In genomic region chr9:14406463-14406862, GRCh38 we compare ENCODE assay signal across 1 cellular context.
TF ChIP-seq lines count a peak whose summit lies in the region.

No MANE protein-coding gene starts in this region.

TF ChIP-seq in K562, 482 proteins besides CTCF, POLR2A, EP300 and RAD21 (continued from another document):
- TF ChIP-seq SFPQ (IDR thresholded peaks at IDR 0.05; ENCODE audit: low read depth, low read length), result no peak
- TF ChIP-seq ZNF274 (IDR thresholded peaks at IDR 0.05; ENCODE audit: borderline replicate concordance, low read depth, low read length), result no peak
- peak; percentile 52 for TF ChIP-seq TFE3 (CRISPR knock-in tag; IDR thresholded peaks at IDR 0.05)
- no peak for TF ChIP-seq RREB1 (CRISPR knock-in tag; IDR thresholded peaks at IDR 0.05)
- no peak for TF ChIP-seq ZNF407 (IDR thresholded peaks at IDR 0.05; ENCODE audit: low read depth)
- TF ChIP-seq ZNF282 (CRISPR knock-in tag; IDR thresholded peaks at IDR 0.05), result no peak
- TF ChIP-seq TCFL5 (CRISPR knock-in tag; conservative IDR thresholded peaks at IDR 0.05), result no peak
- TF ChIP-seq IFI16 (CRISPR knock-in tag; IDR thresholded peaks at IDR 0.05), result no peak
- no peak for TF ChIP-seq POLR3G (IDR thresholded peaks at IDR 0.05; ENCODE audit: extremely low read depth, insufficient read length, insufficient replicate concordance)
- TF ChIP-seq MECOM (CRISPR knock-in tag; IDR thresholded peaks at IDR 0.05), result no peak
